In the genomic region with DNA sequence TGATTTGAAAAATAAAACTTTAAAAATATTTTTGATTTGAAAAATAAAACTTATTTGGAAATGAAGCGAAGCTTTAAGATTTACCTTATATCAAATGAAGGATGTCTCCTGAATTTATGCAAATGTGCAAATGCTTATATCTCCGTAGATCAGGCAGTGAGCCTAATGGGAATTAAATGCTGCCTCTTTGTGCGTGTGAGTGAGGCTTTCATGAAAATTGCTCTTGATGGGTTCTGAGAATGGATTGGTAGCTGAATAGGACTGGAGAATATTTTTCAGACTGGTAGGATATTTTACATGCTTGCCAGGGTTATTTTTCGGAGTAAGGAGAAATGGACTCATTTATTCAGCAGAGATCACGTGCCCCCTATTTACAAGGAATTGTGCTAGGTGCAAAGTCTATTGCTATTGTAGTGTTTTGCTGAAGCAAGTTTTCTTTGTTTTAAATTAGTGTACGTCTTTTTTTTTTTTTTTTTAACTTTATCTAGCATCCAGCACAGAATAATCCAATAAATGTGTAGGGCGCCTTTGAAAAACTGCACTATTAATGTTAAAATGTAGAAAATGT, we compare ENCODE assay signal across 21 cellular contexts. TPM values are rescaled to one million over a fixed set of nuclear protein-coding genes. Genes with fewer than 3 reads are reported as not detected.
DNase-seq lines count a peak whose midpoint lies in the region; ATAC-seq and TF ChIP-seq lines count a peak whose summit lies in the region.
"Had no signal": no experiment of that assay in that cellular context is flagged by ENCODE, and none has a peak within 500 bp of the region (broad histone marks: within the 10 kb centered on the region; RNA-seq: fewer than 3 reads in every experiment).

No MANE protein-coding gene starts in this region.

- no peaks in the 10 kb centered on the region for H3K27me3 Mint-ChIP-seq in activated T-cell treated with anti-CD3 and anti-CD28 coated beads, Interleukin-2, amount 50 U/mL, for 4 hours (ENCODE audit: low read depth)
- H3K27me3 Mint-ChIP-seq in activated naive CD8-positive, alpha-beta T cell treated with anti-CD3 and anti-CD28 coated beads for 36 hours, result peaks cover 3% of the 10 kb centered on the region
- peaks cover 3% of the 10 kb centered on the region for H3K27me3 Mint-ChIP-seq in neural progenitor cell (ENCODE audit: insufficient read depth, low read depth)

- H3K9me2 ChIP-seq in Loucy (replicated peaks; ENCODE audit: low read depth, low read length), result no peaks in the 10 kb centered on the region

- H3K27ac Mint-ChIP-seq in activated naive CD8-positive, alpha-beta T cell treated with anti-CD3 and anti-CD28 coated beads for 36 hours, result no peak overlapping the region
- H3K27ac Mint-ChIP-seq in neural progenitor cell, result peak overlapping the region; percentile 3

- no peak for DNase-seq in activated T-cell treated with anti-CD3 and anti-CD28 coated beads, Interleukin-2, amount 50 U/mL, for 4 hours
- DNase-seq in activated T-cell treated with anti-CD3 and anti-CD28 coated beads, Interleukin-2, amount 50 U/mL, for 1 hour, result no peak
- DNase-seq in activated naive CD8-positive, alpha-beta T cell treated with anti-CD3 and anti-CD28 coated beads for 36 hours, result no peak
- DNase-seq in neural progenitor cell (ENCODE audit: low spot score) (no peak), stomach (no peak), body of pancreas (no peak), DMS79 (lab: John Stamatoyannopoulos, UW) (no peak)
- DNase-seq: activated CD4-positive, alpha-beta T cell treated with anti-CD3 and anti-CD28 coated beads, Interleukin-2, amount 50 U/mL, for 48 hours; activated T-cell treated with anti-CD3 and anti-CD28 coated beads, Interleukin-2, amount 50 U/mL, for 72 hours; COR-L47; dorsolateral prefrontal cortex; foreskin melanocyte; IMR-90; MV-4-11; NCI-H2081; stimulated activated naive CD8-positive, alpha-beta T cell treated with anti-CD3 and anti-CD28 coated beads, Interleukin-15, Interleukin-2, amounts not matched to agents 100 U/mL and 50 U/mL, for 24 hours had no signal

- TF ChIP-seq CTCF in Loucy (conservative IDR thresholded peaks at IDR 0.05; ENCODE audit: low read length) (no peak), neural progenitor cell (IDR thresholded peaks at IDR 0.05) (no peak), stomach (IDR thresholded peaks at IDR 0.05) (no peak), body of pancreas (IDR thresholded peaks at IDR 0.05) (no peak)

- H3K4me2 ChIP-seq in Loucy (ENCODE audit: low read depth, low read length, poor library complexity, severe bottlenecking) (peak overlapping the region; percentile 92), neural progenitor cell (peak overlapping the region; percentile 4)

- H3K27ac ChIP-seq in neural progenitor cell (no peak overlapping the region), stomach (no peak overlapping the region), body of pancreas (no peak overlapping the region)
- H3K27ac ChIP-seq: dorsolateral prefrontal cortex, right atrium auricular region had no signal

- H3K4me3 ChIP-seq in Loucy (ENCODE audit: low read length, poor library complexity, severe bottlenecking) (peak overlapping the region; percentile 88), neural progenitor cell (no peak overlapping the region), stomach (no peak overlapping the region), body of pancreas (no peak overlapping the region)
- H3K4me3 ChIP-seq: right atrium auricular region had no signal

- H3K79me2 ChIP-seq in Loucy (ENCODE audit: insufficient read depth, low read length), result peaks cover 73% of the 10 kb centered on the region
- H3K79me2 ChIP-seq in neural progenitor cell (ENCODE audit: low read depth), result peaks cover 72% of the 10 kb centered on the region

- H3K36me3 Mint-ChIP-seq in activated T-cell treated with anti-CD3 and anti-CD28 coated beads, Interleukin-2, amount 50 U/mL, for 4 hours (ENCODE audit: insufficient read depth), result no peaks in the 10 kb centered on the region
- peaks cover 22% of the 10 kb centered on the region for H3K36me3 Mint-ChIP-seq in activated naive CD8-positive, alpha-beta T cell treated with anti-CD3 and anti-CD28 coated beads for 36 hours
- H3K36me3 Mint-ChIP-seq in neural progenitor cell, result no peaks in the 10 kb centered on the region

- no peak overlapping the region for H2AFZ ChIP-seq in Loucy (ENCODE audit: low read length)
- H2AFZ ChIP-seq in neural progenitor cell (replicated peaks), result no peak overlapping the region

- H3K27me3 ChIP-seq in Loucy (ENCODE audit: insufficient read depth, low read length, poor library complexity, severe bottlenecking) (no peaks in the 10 kb centered on the region), neural progenitor cell (no peaks in the 10 kb centered on the region), stomach (no peaks in the 10 kb centered on the region), body of pancreas (no peaks in the 10 kb centered on the region)
- H3K27me3 ChIP-seq: dorsolateral prefrontal cortex, neutrophil, right atrium auricular region had no signal

- H3K9ac ChIP-seq in Loucy (ENCODE audit: low read depth, low read length, poor library complexity, severe bottlenecking), result peak overlapping the region; percentile 47
- no peak overlapping the region for H3K9ac ChIP-seq in neural progenitor cell

- peaks cover 35% of the 10 kb centered on the region for H3K4me1 Mint-ChIP-seq in activated T-cell treated with anti-CD3 and anti-CD28 coated beads, Interleukin-2, amount 50 U/mL, for 4 hours (ENCODE audit: low read depth)
- H3K4me1 Mint-ChIP-seq in activated naive CD8-positive, alpha-beta T cell treated with anti-CD3 and anti-CD28 coated beads for 36 hours, result peaks cover 32% of the 10 kb centered on the region
- peaks cover 20% of the 10 kb centered on the region for H3K4me1 Mint-ChIP-seq in neural progenitor cell

- H3F3A ChIP-seq in Loucy (ENCODE audit: low read depth), result no peaks in the 10 kb centered on the region
- no peaks in the 10 kb centered on the region for H3F3A ChIP-seq in neural progenitor cell (ENCODE audit: low read depth)

- H4K20me1 ChIP-seq in Loucy (ENCODE audit: insufficient read depth, low read length, poor library complexity, severe bottlenecking) (peaks cover 66% of the 10 kb centered on the region), neural progenitor cell (ENCODE audit: low read depth) (peaks cover 69% of the 10 kb centered on the region)

- no peaks in the 10 kb centered on the region for H3K36me3 ChIP-seq in Loucy (ENCODE audit: insufficient read depth, low read length)
- no peaks in the 10 kb centered on the region for H3K36me3 ChIP-seq in neural progenitor cell
- no peaks in the 10 kb centered on the region for H3K36me3 ChIP-seq in stomach
- H3K36me3 ChIP-seq in body of pancreas (replicated peaks in 1 of 2; ENCODE audit: insufficient read depth in 1 of 2, low read depth in 2 of 2), result no peaks in the 10 kb centered on the region
- H3K36me3 ChIP-seq: neutrophil, right atrium auricular region had no signal

- WGBS in stomach, 5 donors, result 88 to 91% (median 89%) methylated on average over 7 of the region's 7 CpGs
- 81 to 82% methylated on average over 7 of the region's 7 CpGs for WGBS in body of pancreas, 2 donors

- H3K4me1 ChIP-seq in Loucy (ENCODE audit: insufficient read depth, low read length, poor library complexity, severe bottlenecking) (peaks cover 43% of the 10 kb centered on the region), neural progenitor cell (peaks cover 17% of the 10 kb centered on the region), stomach (peaks cover 8 to 27% (median 14%) of the 10 kb centered on the region in 4 donors), body of pancreas (peaks cover 8% of the 10 kb centered on the region)

- intact Hi-C loops in stomach (cut with DNase I; ENCODE audit: low total_unique reads) (no loop called here), body of pancreas (cut with DNase I) (no loop called here)

- no peak for TF ChIP-seq EP300 in stomach (IDR thresholded peaks at IDR 0.05)

- no peak for ATAC-seq in activated T-cell treated with anti-CD3 and anti-CD28 coated beads, Interleukin-2, amount 50 U/mL, for 4 hours
- no peak for ATAC-seq in body of pancreas
- ATAC-seq: activated T-cell treated with anti-CD3 and anti-CD28 coated beads, Interleukin-2, amount 50 U/mL, for 72 hours; HCT116; SK-N-SH treated with all-trans-retinoic acid at 6 μM for 48 hours; stimulated activated naive CD8-positive, alpha-beta T cell treated with anti-CD3 and anti-CD28 coated beads, Interleukin-15, Interleukin-2, amounts not matched to agents 100 U/mL and 50 U/mL, for 24 hours had no signal

- no peaks in the 10 kb centered on the region for H3K9me3 Mint-ChIP-seq in activated T-cell treated with anti-CD3 and anti-CD28 coated beads, Interleukin-2, amount 50 U/mL, for 4 hours
- H3K9me3 Mint-ChIP-seq in activated naive CD8-positive, alpha-beta T cell treated with anti-CD3 and anti-CD28 coated beads for 36 hours, result no peaks in the 10 kb centered on the region
- H3K9me3 Mint-ChIP-seq in neural progenitor cell, result no peaks in the 10 kb centered on the region
- H3K9me3 Mint-ChIP-seq: activated T-cell treated with anti-CD3 and anti-CD28 coated beads, Interleukin-2, amount 50 U/mL, for 72 hours had no signal

- TF ChIP-seq POLR2A in stomach (IDR thresholded peaks at IDR 0.05) (no peak), body of pancreas (IDR thresholded peaks at IDR 0.05) (no peak)

- no peaks in the 10 kb centered on the region for H3K9me3 ChIP-seq in Loucy (ENCODE audit: insufficient read depth, low read depth, low read length)
- no peaks in the 10 kb centered on the region for H3K9me3 ChIP-seq in neural progenitor cell (ENCODE audit: low read depth)
- H3K9me3 ChIP-seq in stomach, result no peaks in the 10 kb centered on the region
- no peaks in the 10 kb centered on the region for H3K9me3 ChIP-seq in body of pancreas
- H3K9me3 ChIP-seq: neutrophil, right atrium auricular region had no signal

- H3K4me3 Mint-ChIP-seq in activated T-cell treated with anti-CD3 and anti-CD28 coated beads, Interleukin-2, amount 50 U/mL, for 4 hours, result peak overlapping the region; percentile 22
- H3K4me3 Mint-ChIP-seq in activated naive CD8-positive, alpha-beta T cell treated with anti-CD3 and anti-CD28 coated beads for 36 hours, result peak overlapping the region; percentile 46
- H3K4me3 Mint-ChIP-seq in neural progenitor cell, result peak overlapping the region; percentile 42

RNA-seq across cellular contexts. Expression of a gene that starts 2.4 kb away (rescaled TPM):
- total RNA-seq in activated T-cell treated with anti-CD3 and anti-CD28 coated beads, Interleukin-2, amount 50 U/mL, for 4 hours, result 10 to 100 TPM; 58.0 to 70.8 (median 66.0) TPM
- total RNA-seq in activated naive CD8-positive, alpha-beta T cell treated with anti-CD3 and anti-CD28 coated beads for 36 hours, result 10 to 100 TPM; 85.7 to 96.8 TPM
- total RNA-seq in neural progenitor cell (ENCODE audit: low replicate concordance), result 89.5 and 126 TPM in 2 replicates
- total RNA-seq in stomach, result 10 to 100 TPM in 1 of 5 donors, 1 to 10 TPM in 3, not detected in 1; 1.2 to 45.7 (median 8.3) TPM
- polyA plus RNA-seq in stomach, result 10 to 100 TPM; 10.6 to 14.1 (median 12.7) TPM
- 10 to 100 TPM in 1 of 2 donors, 1 to 10 TPM in 1; 5.6 to 10.4 TPM for total RNA-seq in body of pancreas
